ENCODE assay signal across 17 cellular contexts in genomic region chr12:25197608-25198007, GRCh38.
"Had no signal": no experiment of that assay in that cellular context is flagged by ENCODE, and none has a peak within 500 bp of the region (broad histone marks: within the 10 kb centered on the region; RNA-seq: fewer than 3 reads in every experiment).

No MANE protein-coding gene starts in this region.

- H3K27me3 ChIP-seq: right atrium auricular region, thyroid gland, uterus had no signal

- H3K4me3 Mint-ChIP-seq: activated naive CD8-positive, alpha-beta T cell; dendritic cell treated with granulocyte-macrophage colony-stimulating factor and Interleukin-4, amounts not matched to agents 40 ng/mL and 50 ng/mL, for 4 days had no signal

- H3K27me3 Mint-ChIP-seq: activated naive CD8-positive, alpha-beta T cell; dendritic cell treated with granulocyte-macrophage colony-stimulating factor and Interleukin-4, amounts not matched to agents 40 ng/mL and 50 ng/mL, for 4 days; naive B cell had no signal

- DNase-seq: activated CD4-positive, alpha-beta T cell treated with anti-CD3 and anti-CD28 coated beads, Interleukin-2, amount 50 U/mL, for 4 hours; activated CD4-positive, CD25-positive, alpha-beta regulatory T cell treated with anti-CD3 and anti-CD28 coated beads, Interleukin-2, amount 50 U/mL, for 72 hours; activated effector memory CD4-positive, alpha-beta T cell treated with anti-CD3 and anti-CD28 coated beads, Interleukin-2, amount 50 U/mL, for 16 hours; activated T-cell treated with anti-CD3 and anti-CD28 coated beads, Interleukin-2, amount 50 U/mL, for 1 hour; anterior cingulate cortex; cerebellar nuclear complex; hypothalamus; lower lobe of right lung; naive B cell; nucleus accumbens; stimulated activated CD4-positive, alpha-beta T cell treated with anti-CD3 and anti-CD28 coated beads, Interleukin-4, amount 100 ng/mL, for 4 hours; thyroid gland; uterus had no signal

- H3K36me3 Mint-ChIP-seq: naive B cell had no signal

- H3K27ac Mint-ChIP-seq: dendritic cell treated with granulocyte-macrophage colony-stimulating factor and Interleukin-4, amounts not matched to agents 40 ng/mL and 50 ng/mL, for 4 days had no signal

- H3K27ac ChIP-seq: lower lobe of right lung, right atrium auricular region, thyroid gland, uterus had no signal

- H3K36me3 ChIP-seq: lower lobe of right lung, right atrium auricular region, thyroid gland, uterus had no signal

- H3K9me3 ChIP-seq: lower lobe of right lung, right atrium auricular region, thyroid gland, uterus had no signal

- H3K9me3 Mint-ChIP-seq: dendritic cell treated with granulocyte-macrophage colony-stimulating factor and Interleukin-4, amounts not matched to agents 40 ng/mL and 50 ng/mL, for 4 days; naive B cell had no signal

- H3K4me3 ChIP-seq: lower lobe of right lung, right atrium auricular region, skin epidermis, thyroid gland, uterus had no signal

- ATAC-seq: lower lobe of right lung had no signal
